In the genomic region with DNA sequence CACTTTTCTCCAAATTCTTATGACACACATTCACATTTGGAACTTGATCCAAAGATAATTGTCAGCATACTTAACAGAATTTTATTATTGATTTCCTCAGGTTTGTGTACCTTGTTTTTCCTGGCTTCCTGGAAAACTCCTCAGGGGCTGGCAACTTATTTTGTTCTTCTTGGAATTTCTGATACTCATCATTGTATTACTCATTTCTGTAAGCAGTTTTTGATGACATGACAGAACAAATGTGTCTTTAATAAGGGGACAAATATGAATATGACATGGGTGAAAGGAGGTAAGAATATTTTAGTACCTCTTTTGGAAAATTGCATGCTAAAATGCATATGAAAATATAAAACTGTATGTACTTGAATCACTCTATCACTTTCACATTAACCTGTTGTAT, we compare ENCODE assay signal across 30 cellular contexts.
"Had no signal": no experiment of that assay in that cellular context is flagged by ENCODE, and none has a peak within 500 bp of the region (broad histone marks: within the 10 kb centered on the region; RNA-seq: fewer than 3 reads in every experiment).

No MANE protein-coding gene starts in this region.

- H3K9me3 Mint-ChIP-seq: nephron had no signal

- H3K27me3 ChIP-seq: esophagus squamous epithelium, heart right ventricle, ovary, spleen, testis, tibial artery had no signal

- H3K36me3 Mint-ChIP-seq: immature natural killer cell; naive thymus-derived CD4-positive, alpha-beta T cell; stimulated activated memory B cell treated with anti-CD40 and anti-IgM and Interleukin-4, amounts not matched to agents 10 μg/mL and 1 μg/mL and 100 μg/mL, for 72 hours; type B pancreatic cell had no signal

- H3K27ac ChIP-seq: coronary artery, esophagus squamous epithelium, heart right ventricle, ovary, psoas muscle, skin epidermis, spleen, testis, tibial artery had no signal

- H3K9me3 ChIP-seq: esophagus squamous epithelium, heart right ventricle, ovary, psoas muscle, spleen, testis, tibial artery had no signal

- H3K4me1 ChIP-seq: esophagus squamous epithelium, heart right ventricle, psoas muscle, spleen, testis had no signal

- H3K27me3 Mint-ChIP-seq: naive thymus-derived CD4-positive, alpha-beta T cell; stimulated activated memory B cell treated with anti-CD40 and anti-IgM and Interleukin-4, amounts not matched to agents 10 μg/mL and 1 μg/mL and 100 μg/mL, for 72 hours; type B pancreatic cell had no signal

- H3K4me1 Mint-ChIP-seq: immature natural killer cell; naive thymus-derived CD4-positive, alpha-beta T cell; stimulated activated memory B cell treated with anti-CD40 and anti-IgM and Interleukin-4, amounts not matched to agents 10 μg/mL and 1 μg/mL and 100 μg/mL, for 72 hours had no signal

- DNase-seq: dermis blood vessel endothelial cell; effector memory CD4-positive, alpha-beta T cell; erythroblast; esophagus squamous epithelium; foreskin melanocyte; glutamatergic neuron; heart right ventricle; hippocampal formation; immature natural killer cell; islet precursor cell; mesenchymal stem cell; midbrain; naive thymus-derived CD4-positive, alpha-beta T cell; nucleus accumbens; ovary; posterior cingulate gyrus; psoas muscle; right cardiac atrium; spleen; stimulated activated CD4-positive, alpha-beta T cell treated with anti-CD3 and anti-CD28 coated beads, Interleukin-4, amount 100 ng/mL, for 4 hours; stimulated activated naive CD8-positive, alpha-beta T cell treated with anti-CD3 and anti-CD28 coated beads, Interleukin-15, Interleukin-2, amounts not matched to agents 100 U/mL and 50 U/mL, for 24 hours; substantia nigra; testis; tibial artery had no signal

- ATAC-seq: heart right ventricle; naive thymus-derived CD4-positive, alpha-beta T cell; psoas muscle; right cardiac atrium; stimulated activated memory B cell treated with anti-CD40 and anti-IgM and Interleukin-4, amounts not matched to agents 10 μg/mL and 1 μg/mL and 100 μg/mL, for 72 hours; stimulated activated naive CD8-positive, alpha-beta T cell treated with anti-CD3 and anti-CD28 coated beads, Interleukin-15, Interleukin-2, amounts not matched to agents 100 U/mL and 50 U/mL, for 24 hours had no signal

- H3K4me3 Mint-ChIP-seq: immature natural killer cell; naive thymus-derived CD4-positive, alpha-beta T cell; nephron; stimulated activated memory B cell treated with anti-CD40 and anti-IgM and Interleukin-4, amounts not matched to agents 10 μg/mL and 1 μg/mL and 100 μg/mL, for 72 hours; type B pancreatic cell had no signal

- H3K36me3 ChIP-seq: esophagus squamous epithelium, heart right ventricle, ovary, spleen, tibial artery had no signal

- H3K27ac Mint-ChIP-seq: immature natural killer cell; naive thymus-derived CD4-positive, alpha-beta T cell; nephron; stimulated activated memory B cell treated with anti-CD40 and anti-IgM and Interleukin-4, amounts not matched to agents 10 μg/mL and 1 μg/mL and 100 μg/mL, for 72 hours; type B pancreatic cell had no signal

- H3K4me3 ChIP-seq: coronary artery, esophagus squamous epithelium, heart right ventricle, lung, ovary, psoas muscle, skin epidermis, spleen, tibial artery had no signal
